8 cellular contexts compared by ENCODE assay signal in the genomic region with DNA sequence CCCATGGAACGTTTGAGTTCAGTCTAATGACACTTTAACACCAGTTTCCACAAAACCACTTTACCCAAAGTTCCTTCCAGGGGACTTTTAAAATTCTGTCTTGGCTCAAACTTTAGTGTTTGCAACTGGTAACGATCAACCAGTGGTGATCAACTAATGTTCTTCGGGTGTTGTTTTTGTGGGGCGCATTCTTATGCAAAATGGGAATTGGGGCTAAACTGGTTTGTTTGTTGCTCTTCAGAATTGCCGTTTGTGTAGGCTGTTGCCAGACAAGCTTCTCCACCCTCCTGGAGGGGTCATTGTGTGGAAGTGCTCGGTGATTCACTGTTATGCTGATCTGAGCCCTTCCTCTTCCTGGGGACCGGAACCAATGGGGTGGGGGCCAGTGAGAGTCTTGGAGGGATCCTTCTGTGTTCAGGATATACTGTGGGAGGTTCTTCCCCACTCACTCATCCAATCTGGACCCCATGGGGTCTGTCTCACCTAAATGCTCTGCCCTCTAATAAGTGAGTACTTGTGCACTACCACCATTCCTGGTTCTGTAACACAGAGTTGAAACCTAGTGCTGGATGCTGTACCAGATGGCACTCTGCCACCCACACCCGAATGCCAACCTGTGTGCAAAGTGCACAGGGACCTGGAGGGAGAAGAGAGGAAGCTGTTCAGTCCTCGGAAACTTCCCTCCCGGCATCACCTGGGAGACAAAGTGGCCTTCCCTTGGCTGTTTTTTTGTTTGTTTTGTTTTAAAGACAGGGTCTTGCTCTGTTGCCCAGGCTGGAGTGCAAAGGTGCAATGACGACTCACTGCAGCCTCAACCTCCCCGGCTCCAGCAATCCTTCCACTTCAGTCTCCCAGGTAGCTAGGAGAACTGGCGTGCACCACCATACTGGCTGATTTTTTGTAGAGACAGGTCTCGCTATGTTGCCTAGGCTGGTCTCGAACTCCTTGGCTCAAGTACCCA. TPM values are rescaled to one million over a fixed set of nuclear protein-coding genes. Genes with fewer than 3 reads are reported as not detected.
DNase-seq lines count a peak whose midpoint lies in the region; ATAC-seq and TF ChIP-seq lines count a peak whose summit lies in the region.

No MANE protein-coding gene starts in this region.

- ATAC-seq in CD4-positive, CD25-positive, alpha-beta regulatory T cell (ENCODE audit: low read depth in 2 of 2) = no peak
- ATAC-seq in left lobe of liver (peak; percentile 39), HG02938 (IDR thresholded peaks at IDR 0.05; ENCODE audit: unreplicated experiment) (no peak)

- peak overlapping the region; percentile 92 for H3K4me3 ChIP-seq in CD4-positive, CD25-positive, alpha-beta regulatory T cell (ENCODE audit: low read depth, low read length)

- H3K9me3 Mint-ChIP-seq in CD4-positive, CD25-positive, alpha-beta regulatory T cell = no peaks in the 10 kb centered on the region
- H3K9me3 Mint-ChIP-seq in IgD-negative memory B cell = no peaks in the 10 kb centered on the region
- H3K9me3 Mint-ChIP-seq in activated naive CD4-positive, alpha-beta T cell treated with anti-CD3 and anti-CD28 coated beads, Interleukin-2, amount 50 U/mL, for 24 hours = no peaks in the 10 kb centered on the region

- H3K9me3 ChIP-seq in CD4-positive, CD25-positive, alpha-beta regulatory T cell (ENCODE audit: control insufficient read depth in 2 of 2, low read length in 2 of 2) = no peaks in the 10 kb centered on the region

- H3K27me3 ChIP-seq in CD4-positive, CD25-positive, alpha-beta regulatory T cell (ENCODE audit: control insufficient read depth, insufficient read depth, low read length) = no peaks in the 10 kb centered on the region

- no peaks in the 10 kb centered on the region for H3K36me3 Mint-ChIP-seq in CD4-positive, CD25-positive, alpha-beta regulatory T cell
- H3K36me3 Mint-ChIP-seq in IgD-negative memory B cell = peaks cover 2% of the 10 kb centered on the region
- H3K36me3 Mint-ChIP-seq in activated naive CD4-positive, alpha-beta T cell treated with anti-CD3 and anti-CD28 coated beads, Interleukin-2, amount 50 U/mL, for 24 hours = peaks cover 5% of the 10 kb centered on the region

- H3K4me3 Mint-ChIP-seq in CD4-positive, CD25-positive, alpha-beta regulatory T cell = peak overlapping the region; percentile 97 to 100 (median 98)
- H3K4me3 Mint-ChIP-seq in IgD-negative memory B cell = peak overlapping the region; percentile 91 to 96 (median 92)
- H3K4me3 Mint-ChIP-seq in activated naive CD4-positive, alpha-beta T cell treated with anti-CD3 and anti-CD28 coated beads, Interleukin-2, amount 50 U/mL, for 24 hours = peak overlapping the region; percentile 96

- no peaks in the 10 kb centered on the region for H3K27me3 Mint-ChIP-seq in CD4-positive, CD25-positive, alpha-beta regulatory T cell
- H3K27me3 Mint-ChIP-seq in IgD-negative memory B cell = no peaks in the 10 kb centered on the region
- H3K27me3 Mint-ChIP-seq in activated naive CD4-positive, alpha-beta T cell treated with anti-CD3 and anti-CD28 coated beads, Interleukin-2, amount 50 U/mL, for 24 hours = no peaks in the 10 kb centered on the region

- H3K36me3 ChIP-seq in CD4-positive, CD25-positive, alpha-beta regulatory T cell (ENCODE audit: control insufficient read depth, insufficient read depth, low read length) = no peaks in the 10 kb centered on the region

- peak in 2 of 3 donors; percentile 33 to 53 for DNase-seq in CD4-positive, CD25-positive, alpha-beta regulatory T cell
- no peak for DNase-seq in left lobe of liver (ENCODE audit: low spot score)
- no peak for DNase-seq in DMS153 (lab: John Stamatoyannopoulos, UW)
- no peak for DNase-seq in T-helper 9 cell
- DNase-seq in RWPE1 (ENCODE audit: low spot score) = no peak

- TF ChIP-seq CTCF in RWPE1 (conservative IDR thresholded peaks at IDR 0.05; ENCODE audit: low read depth) = no peak

- POLR2A ChIA-PET in RWPE1 (lab: Yijun Ruan, JAX; ENCODE audit: low non-redundant PET) = no interaction called here

- CTCF ChIA-PET in RWPE1 (lab: Yijun Ruan, JAX) = no interaction called here

- peak overlapping the region; percentile 87 for H3K27ac ChIP-seq in CD4-positive, CD25-positive, alpha-beta regulatory T cell (ENCODE audit: insufficient read depth, low read length, poor library complexity, severe bottlenecking)
- no peak overlapping the region for H3K27ac ChIP-seq in RWPE1

- H3K4me1 Mint-ChIP-seq in CD4-positive, CD25-positive, alpha-beta regulatory T cell = peaks cover 15 to 76% (median 51%) of the 10 kb centered on the region in 4 donors
- H3K4me1 Mint-ChIP-seq in IgD-negative memory B cell = peaks cover 25 to 60% (median 48%) of the 10 kb centered on the region in 3 donors
- peaks cover 72% of the 10 kb centered on the region for H3K4me1 Mint-ChIP-seq in activated naive CD4-positive, alpha-beta T cell treated with anti-CD3 and anti-CD28 coated beads, Interleukin-2, amount 50 U/mL, for 24 hours

- peak overlapping the region; percentile 85 to 98 (median 92) for H3K27ac Mint-ChIP-seq in CD4-positive, CD25-positive, alpha-beta regulatory T cell
- H3K27ac Mint-ChIP-seq in IgD-negative memory B cell = peak overlapping the region; percentile 62 to 80 (median 63)
- H3K27ac Mint-ChIP-seq in activated naive CD4-positive, alpha-beta T cell treated with anti-CD3 and anti-CD28 coated beads, Interleukin-2, amount 50 U/mL, for 24 hours = peak overlapping the region; percentile 98

- H3K4me1 ChIP-seq in CD4-positive, CD25-positive, alpha-beta regulatory T cell (ENCODE audit: control insufficient read depth, insufficient read depth, low read length, poor library complexity, severe bottlenecking) = peaks cover 63% of the 10 kb centered on the region

RNA-seq across cellular contexts. Expression of a gene that starts 2.1 kb away (rescaled TPM):
- total RNA-seq in CD4-positive, CD25-positive, alpha-beta regulatory T cell = 10.9 TPM
- polyA plus RNA-seq in CD4-positive, CD25-positive, alpha-beta regulatory T cell = 10 to 100 TPM in 3 of 4 donors, 1 to 10 TPM in 1; 8.8 to 13.9 (median 13.2) TPM
- 4.9 TPM for polyA plus RNA-seq in IgD-negative memory B cell
- 0.45 TPM for total RNA-seq in left lobe of liver

RNA-seq across cellular contexts. Expression of a gene that starts 46.4 kb away (rescaled TPM):
- 465 TPM for total RNA-seq in CD4-positive, CD25-positive, alpha-beta regulatory T cell
- polyA plus RNA-seq in CD4-positive, CD25-positive, alpha-beta regulatory T cell = 100 to 1,000 TPM; 506 to 541 (median 520) TPM
- 708 TPM for polyA plus RNA-seq in IgD-negative memory B cell
- total RNA-seq in left lobe of liver = 161 TPM

RNA-seq across cellular contexts. Expression of a gene that starts 47.4 kb away (rescaled TPM):
- total RNA-seq in CD4-positive, CD25-positive, alpha-beta regulatory T cell = 115 TPM
- 100 to 1,000 TPM in 3 of 4 donors, 10 to 100 TPM in 1; 89.1 to 135 (median 125) TPM for polyA plus RNA-seq in CD4-positive, CD25-positive, alpha-beta regulatory T cell
- 68.7 TPM for polyA plus RNA-seq in IgD-negative memory B cell
- total RNA-seq in left lobe of liver = 24.7 TPM

Comparison
In these comparisons a context has a peak if more than half of its experiments do, and no peak if none do; other contexts are left out.
1. DNase-seq: peak in CD4-positive, CD25-positive, alpha-beta regulatory T cell (2 of 3); none in left lobe of liver (single experiment), DMS153 (single experiment), T-helper 9 cell (single experiment) and RWPE1 (single experiment).
2. Peak in every context shown above with its lines, with median percentiles within 50 percentile points of each other: H3K27ac Mint-ChIP-seq and H3K4me3 Mint-ChIP-seq.